ENCODE assay signal across 15 cellular contexts in the genomic region with DNA sequence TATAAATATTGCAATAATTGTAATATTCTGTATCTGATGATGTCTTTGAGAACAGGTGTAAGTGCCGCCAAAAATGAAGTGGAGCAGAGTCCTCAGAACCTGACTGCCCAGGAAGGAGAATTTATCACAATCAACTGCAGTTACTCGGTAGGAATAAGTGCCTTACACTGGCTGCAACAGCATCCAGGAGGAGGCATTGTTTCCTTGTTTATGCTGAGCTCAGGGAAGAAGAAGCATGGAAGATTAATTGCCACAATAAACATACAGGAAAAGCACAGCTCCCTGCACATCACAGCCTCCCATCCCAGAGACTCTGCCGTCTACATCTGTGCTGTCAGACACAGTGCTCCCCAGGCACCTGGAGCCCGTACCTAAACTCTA.
DNase-seq lines count a peak whose midpoint lies in the region; ATAC-seq and TF ChIP-seq lines count a peak whose summit lies in the region.
"Had no signal": no experiment of that assay in that cellular context is flagged by ENCODE, and none has a peak within 500 bp of the region (broad histone marks: within the 10 kb centered on the region; RNA-seq: fewer than 3 reads in every experiment).

No MANE protein-coding gene starts in this region.

- H3K36me3 ChIP-seq in Caco-2 (ENCODE audit: control insufficient read depth, insufficient read depth, low read length) = no peaks in the 10 kb centered on the region
- H3K36me3 ChIP-seq: BLaER1 treated with 17β-estradiol and CSF1 and Interleukin-3, amounts not matched to agents 10 nM and 100 nM; esophagus muscularis mucosa; MG63; Peyer's patch; sigmoid colon had no signal

- no peak overlapping the region for H3K27ac ChIP-seq in CD4-positive, alpha-beta T cell (ENCODE audit: low read depth, low read length)
- H3K27ac ChIP-seq: BLaER1 treated with 17β-estradiol and CSF1 and Interleukin-3, amounts not matched to agents 10 nM and 100 nM; body of pancreas; esophagus muscularis mucosa; Peyer's patch; sigmoid colon; testis had no signal

- peaks cover 14% of the 10 kb centered on the region; the same call in 1 of the 2 replicates for H3K4me1 ChIP-seq in Caco-2
- H3K4me1 ChIP-seq: BLaER1 treated with 17β-estradiol and CSF1 and Interleukin-3, amounts not matched to agents 10 nM and 100 nM; body of pancreas; esophagus muscularis mucosa; Peyer's patch; sigmoid colon; testis had no signal

- TF ChIP-seq CTCF in CD4-positive, alpha-beta T cell (IDR thresholded peaks at IDR 0.05) = no peak
- TF ChIP-seq CTCF in Caco-2 (IDR thresholded peaks at IDR 0.05; ENCODE audit: insufficient read depth in 1 of 2, low read depth in 1 of 2, low read length in 1 of 2, severe bottlenecking in 1 of 2, unreplicated experiment in 1 of 2) (no peak), epithelial cell of esophagus (IDR thresholded peaks at IDR 0.05; ENCODE audit: insufficient read depth, low read depth, low read length, missing control alignments) (peak; percentile 23), lower leg skin (IDR thresholded peaks at IDR 0.05) (no peak)

- DNase-seq in CD4-positive, alpha-beta T cell = no peak
- no peak for DNase-seq in Caco-2
- no peak for DNase-seq in T-helper 17 cell
- DNase-seq in epithelial cell of esophagus (ENCODE audit: low read depth) = peak; percentile 15
- DNase-seq in SIG-M5 (lab: John Stamatoyannopoulos, UW) = no peak
- no peak for DNase-seq in GM19238 (ENCODE audit: insufficient read length, low spot score)
- DNase-seq in lower leg skin (ENCODE audit: low spot score in 2 of 2) = no peak
- DNase-seq: NCI-H2029 treated with DMSO at 0.1 percent for 48 hours had no signal

- WGBS in lower leg skin, 2 donors = 49 to 50% methylated on average over 4 of the region's 4 CpGs

- POLR2A ChIA-PET in CD4-positive, alpha-beta T cell (lab: Charles Lee) = interaction anchor here (1.0 to 1.1 kb wide), 2 partner anchors 173 to 235 kb away, joined by 3 to 4 read pairs; no protein-coding TSS in a partner anchor
- POLR2A ChIA-PET in Caco-2 (lab: Charles Lee) = no interaction called here

- no peaks in the 10 kb centered on the region for H3K27me3 Mint-ChIP-seq in CD4-positive, alpha-beta T cell
- H3K27me3 Mint-ChIP-seq in Caco-2 (ENCODE audit: insufficient read depth, unreplicated experiment) (no peaks in the 10 kb centered on the region), T-helper 17 cell (no peaks in the 10 kb centered on the region)

- BruUV-seq in Caco-2 (replicated peaks; lab: Mats Ljungman, UMichigan) = no TSS peak

- H3K4me1 Mint-ChIP-seq in CD4-positive, alpha-beta T cell (ENCODE audit: low read depth) = no peaks in the 10 kb centered on the region
- H3K4me1 Mint-ChIP-seq in Caco-2 (ENCODE audit: low read depth, unreplicated experiment) = peaks cover 21% of the 10 kb centered on the region
- no peaks in the 10 kb centered on the region for H3K4me1 Mint-ChIP-seq in T-helper 17 cell

- CTCF ChIA-PET in CD4-positive, alpha-beta T cell (lab: Charles Lee) = no interaction called here
- CTCF ChIA-PET in Caco-2 (lab: Charles Lee) = interaction anchor here (1.2 to 3.7 kb wide), 5 partner anchors 14 to 151 kb away, joined by 3 to 37 read pairs (median 9); no protein-coding TSS in a partner anchor

- H3K4me3 ChIP-seq in Caco-2 (ENCODE audit: low read depth, low read length) = no peak overlapping the region
- H3K4me3 ChIP-seq in epithelial cell of esophagus (ENCODE audit: low read length) = no peak overlapping the region
- no peak overlapping the region for H3K4me3 ChIP-seq in lower leg skin (ENCODE audit: low read depth, poor library complexity, severe bottlenecking)
- H3K4me3 ChIP-seq: BLaER1 treated with 17β-estradiol and CSF1 and Interleukin-3, amounts not matched to agents 10 nM and 100 nM; body of pancreas; esophagus muscularis mucosa; MG63; Peyer's patch; sigmoid colon; testis had no signal

- no peak for ATAC-seq in CD4-positive, alpha-beta T cell (ENCODE audit: poor library complexity)
- no peak for ATAC-seq in T-helper 17 cell

- H3K4me3 Mint-ChIP-seq in CD4-positive, alpha-beta T cell = peak overlapping the region; percentile 81
- H3K4me3 Mint-ChIP-seq in Caco-2 (ENCODE audit: unreplicated experiment) = no peak overlapping the region
- no peak overlapping the region for H3K4me3 Mint-ChIP-seq in T-helper 17 cell

- H3K9me3 ChIP-seq in CD4-positive, alpha-beta T cell (ENCODE audit: control insufficient read depth, low read length) = no peaks in the 10 kb centered on the region
- no peaks in the 10 kb centered on the region for H3K9me3 ChIP-seq in Caco-2
- H3K9me3 ChIP-seq in T-helper 17 cell (ENCODE audit: control insufficient read depth, low read length, poor library complexity, severe bottlenecking) = no peaks in the 10 kb centered on the region
- H3K9me3 ChIP-seq: BLaER1 treated with 17β-estradiol and CSF1 and Interleukin-3, amounts not matched to agents 10 nM and 100 nM; body of pancreas; esophagus muscularis mucosa; MG63; Peyer's patch; sigmoid colon; testis had no signal

- intact Hi-C loops in CD4-positive, alpha-beta T cell (cut with DNase I, micrococcal nuclease) = loop anchor here (2.0 to 10.0 kb wide), 3 partner anchors 54 to 162 kb away; no protein-coding TSS in a partner anchor
- intact Hi-C loops in Caco-2 (cut with micrococcal nuclease; ENCODE audit: unreplicated experiment) (no loop called here), lower leg skin (cut with DNase I; ENCODE audit: low total_unique reads) (no loop called here)

- peak overlapping the region; percentile 77 for H3K27ac Mint-ChIP-seq in CD4-positive, alpha-beta T cell
- H3K27ac Mint-ChIP-seq in Caco-2 (ENCODE audit: unreplicated experiment) (peak overlapping the region; percentile 34), T-helper 17 cell (peak overlapping the region; percentile 59)

- H3K9me3 Mint-ChIP-seq in CD4-positive, alpha-beta T cell = no peaks in the 10 kb centered on the region
- no peaks in the 10 kb centered on the region for H3K9me3 Mint-ChIP-seq in Caco-2 (ENCODE audit: unreplicated experiment)

- H3K27me3 ChIP-seq in CD4-positive, alpha-beta T cell (ENCODE audit: control insufficient read depth, insufficient read depth, low read length) = no peaks in the 10 kb centered on the region
- no peaks in the 10 kb centered on the region for H3K27me3 ChIP-seq in Caco-2 (replicated peaks; ENCODE audit: control insufficient read depth, insufficient read depth, low read length)
- H3K27me3 ChIP-seq: BLaER1 treated with 17β-estradiol and CSF1 and Interleukin-3, amounts not matched to agents 10 nM and 100 nM; body of pancreas; esophagus muscularis mucosa; Peyer's patch; sigmoid colon; testis had no signal

- TF ChIP-seq POLR2A in lower leg skin (IDR thresholded peaks at IDR 0.05) = no peak

- H3K36me3 Mint-ChIP-seq in CD4-positive, alpha-beta T cell (ENCODE audit: low read depth) = no peaks in the 10 kb centered on the region
- no peaks in the 10 kb centered on the region for H3K36me3 Mint-ChIP-seq in Caco-2 (ENCODE audit: insufficient read depth, unreplicated experiment)
- H3K36me3 Mint-ChIP-seq in T-helper 17 cell (ENCODE audit: low read depth) = no peaks in the 10 kb centered on the region

Comparison
In these comparisons a context has a peak if more than half of its experiments do, and no peak if none do; other contexts are left out.
1. intact Hi-C loops: an anchor here in CD4-positive, alpha-beta T cell (2.0 to 10.0 kb wide); none called in Caco-2 and lower leg skin.